ENCODE assay signal across 11 cellular contexts in the genomic region with DNA sequence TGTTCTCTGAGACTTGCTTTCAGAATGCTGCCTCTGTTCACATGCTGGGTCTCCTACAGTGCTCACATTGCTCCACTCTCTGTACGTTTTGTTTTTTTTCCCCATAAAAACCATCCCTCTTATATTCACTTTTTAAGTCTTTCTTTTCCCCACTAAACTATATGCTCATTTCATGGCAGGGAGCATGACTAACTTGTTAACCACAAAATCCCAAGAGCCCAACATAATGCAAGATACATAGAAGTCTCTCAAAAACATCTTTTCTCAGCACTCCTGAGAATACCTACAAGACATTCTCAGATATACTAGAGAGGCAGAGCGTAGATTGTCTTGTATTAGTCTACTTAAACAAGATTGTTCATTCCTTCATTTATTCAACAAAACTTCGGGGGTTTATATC.
DNase-seq lines count a peak whose midpoint lies in the region; ATAC-seq and TF ChIP-seq lines count a peak whose summit lies in the region.
"Had no signal": no experiment of that assay in that cellular context is flagged by ENCODE, and none has a peak within 500 bp of the region (broad histone marks: within the 10 kb centered on the region; RNA-seq: fewer than 3 reads in every experiment).

No MANE protein-coding gene starts in this region.

- peak in 1 of 2 donors; percentile 6 for ATAC-seq in activated T-cell treated with anti-CD3 and anti-CD28 coated beads, Interleukin-2, amount 50 U/mL, for 72 hours (replicated peaks in 1 of 2)
- peak; percentile 11 for ATAC-seq in HG03066 (IDR thresholded peaks at IDR 0.05; ENCODE audit: low read depth, unreplicated experiment)

- peak overlapping the region; percentile 10 for H3K27ac Mint-ChIP-seq in activated T-cell treated with anti-CD3 and anti-CD28 coated beads, Interleukin-2, amount 50 U/mL, for 72 hours
- H3K27ac Mint-ChIP-seq: activated naive CD8-positive, alpha-beta T cell treated with anti-CD3 and anti-CD28 coated beads, Interleukin-2, amount 10 ng/mL, durations not matched to agents 7 days and 5 days had no signal

- H3K4me3 Mint-ChIP-seq in activated T-cell treated with anti-CD3 and anti-CD28 coated beads, Interleukin-2, amount 50 U/mL, for 72 hours = peak overlapping the region in 1 of 2 donors; percentile 51
- H3K4me3 Mint-ChIP-seq: activated naive CD8-positive, alpha-beta T cell treated with anti-CD3 and anti-CD28 coated beads, Interleukin-2, amount 10 ng/mL, durations not matched to agents 7 days and 5 days had no signal

- no peak overlapping the region for H3K4me3 ChIP-seq in astrocyte of the cerebellum (ENCODE audit: low read depth, low read length)
- H3K4me3 ChIP-seq: SJSA1 had no signal

- peaks cover 51% of the 10 kb centered on the region for H3K4me1 Mint-ChIP-seq in activated T-cell treated with anti-CD3 and anti-CD28 coated beads, Interleukin-2, amount 50 U/mL, for 72 hours (ENCODE audit: low read depth)

- H3K9me3 Mint-ChIP-seq in activated T-cell treated with anti-CD3 and anti-CD28 coated beads, Interleukin-2, amount 50 U/mL, for 72 hours = no peaks in the 10 kb centered on the region

- H3K27me3 Mint-ChIP-seq in activated T-cell treated with anti-CD3 and anti-CD28 coated beads, Interleukin-2, amount 50 U/mL, for 72 hours (ENCODE audit: low read depth) = peaks cover 13% of the 10 kb centered on the region
- H3K27me3 Mint-ChIP-seq: activated naive CD8-positive, alpha-beta T cell treated with anti-CD3 and anti-CD28 coated beads, Interleukin-2, amount 10 ng/mL, durations not matched to agents 7 days and 5 days had no signal

- TF ChIP-seq CTCF in astrocyte of the cerebellum (IDR thresholded peaks at IDR 0.05; ENCODE audit: low read depth, low read length, missing control alignments) = no peak

- DNase-seq in activated T-cell treated with anti-CD3 and anti-CD28 coated beads, Interleukin-2, amount 50 U/mL, for 72 hours = no peak
- DNase-seq in activated T-cell treated with anti-CD3 and anti-CD28 coated beads for 4 hours = no peak
- peak; percentile 24 for DNase-seq in astrocyte of the cerebellum (ENCODE audit: low read depth)
- peak; percentile 24 for DNase-seq in stromal cell of bone marrow (ENCODE audit: low read depth)
- no peak for DNase-seq in T-helper 9 cell
- no peak for DNase-seq in mesenteric fat pad (ENCODE audit: low spot score)
- DNase-seq in epidermal melanocyte (ENCODE audit: insufficient read length, low spot score) = no peak
- DNase-seq: activated naive CD8-positive, alpha-beta T cell treated with anti-CD3 and anti-CD28 coated beads, Interleukin-2, amount 10 ng/mL, durations not matched to agents 7 days and 5 days; NCI-H1417 had no signal

- H3K36me3 Mint-ChIP-seq in activated T-cell treated with anti-CD3 and anti-CD28 coated beads, Interleukin-2, amount 50 U/mL, for 72 hours (ENCODE audit: insufficient read depth in 2 of 2) = no peaks in the 10 kb centered on the region

- in situ Hi-C loops in astrocyte of the cerebellum (cut with HindIII; ENCODE audit: low sequenced_read_pairs) = no loop called here

Comparison
In these comparisons a context has a peak if more than half of its experiments do, and no peak if none do; other contexts are left out.
1. DNase-seq: peak in astrocyte of the cerebellum (single experiment) and stromal cell of bone marrow (single experiment); none in activated T-cell treated with anti-CD3 and anti-CD28 coated beads, Interleukin-2, amount 50 U/mL, for 72 hours (0 of 2), activated T-cell treated with anti-CD3 and anti-CD28 coated beads for 4 hours (single experiment), T-helper 9 cell (single experiment), mesenteric fat pad (single experiment) and epidermal melanocyte (single experiment).